In genomic region chr1:184941735-184942134, GRCh38 we compare ENCODE assay signal across 13 cellular contexts. TPM values are rescaled to one million over a fixed set of nuclear protein-coding genes. Genes with fewer than 3 reads are reported as not detected.
A peak's percentile ranks its signal among the peaks of the same experiment; 100 is the strongest.
DNase-seq lines count a peak whose midpoint lies in the region; ATAC-seq and TF ChIP-seq lines count a peak whose summit lies in the region.
"Had no signal": no experiment of that assay in that cellular context is flagged by ENCODE, and none has a peak within 500 bp of the region (broad histone marks: within the 10 kb centered on the region; RNA-seq: fewer than 3 reads in every experiment).

No MANE protein-coding gene starts in this region.

- H3K4me3 Mint-ChIP-seq in activated CD8-positive, alpha-beta T cell treated with anti-CD3 and anti-CD28 coated beads for 36 hours: no peak overlapping the region
- H3K4me3 Mint-ChIP-seq in activated CD8-positive, alpha-beta T cell treated with anti-CD3 and anti-CD28 coated beads, Interleukin-2, amount 10 ng/mL, durations not matched to agents 7 days and 5 days: no peak overlapping the region
- no peak overlapping the region for H3K4me3 Mint-ChIP-seq in effector memory CD8-positive, alpha-beta T cell
- H3K4me3 Mint-ChIP-seq: T-helper 1 cell treated with Interleukin-12 subunit alpha and Interleukin-12 subunit beta and Interleukin-4 antibody, amounts not matched to agents 30 μg/mL and 1 μg/mL, for 36 hours had no signal

- no peak for TF ChIP-seq POLR2A in lower leg skin (IDR thresholded peaks at IDR 0.05)

- 92 to 98% methylated on average over 3 of the region's 3 CpGs for WGBS in lower leg skin, 2 donors

- TF ChIP-seq CTCF in activated CD8-positive, alpha-beta T cell treated with anti-CD3 and anti-CD28 coated beads for 36 hours (IDR thresholded peaks at IDR 0.05): no peak
- no peak for TF ChIP-seq CTCF in lower leg skin (IDR thresholded peaks at IDR 0.05)

- no peak overlapping the region for H3K4me3 ChIP-seq in lower leg skin (ENCODE audit: low read depth, poor library complexity, severe bottlenecking)
- H3K4me3 ChIP-seq: right atrium auricular region had no signal

- intact Hi-C loops in activated CD8-positive, alpha-beta T cell treated with anti-CD3 and anti-CD28 coated beads for 36 hours (cut with micrococcal nuclease): no loop called here
- intact Hi-C loops in lower leg skin (cut with DNase I; ENCODE audit: low total_unique reads): loop anchor here (10.0 kb wide), 1 partner anchor 57 kb away; no protein-coding TSS in a partner anchor

- H3K9me3 Mint-ChIP-seq in activated CD8-positive, alpha-beta T cell treated with anti-CD3 and anti-CD28 coated beads for 36 hours: no peaks in the 10 kb centered on the region
- H3K9me3 Mint-ChIP-seq in activated CD8-positive, alpha-beta T cell treated with anti-CD3 and anti-CD28 coated beads, Interleukin-2, amount 10 ng/mL, durations not matched to agents 7 days and 5 days (ENCODE audit: insufficient read depth): no peaks in the 10 kb centered on the region
- H3K9me3 Mint-ChIP-seq in effector memory CD8-positive, alpha-beta T cell: no peaks in the 10 kb centered on the region
- H3K9me3 Mint-ChIP-seq: T-helper 1 cell treated with Interleukin-12 subunit alpha and Interleukin-12 subunit beta and Interleukin-4 antibody, amounts not matched to agents 30 μg/mL and 1 μg/mL, for 36 hours had no signal

- DNase-seq in activated CD8-positive, alpha-beta T cell treated with anti-CD3 and anti-CD28 coated beads for 36 hours: peak; percentile 45
- DNase-seq in activated CD8-positive, alpha-beta T cell treated with anti-CD3 and anti-CD28 coated beads, Interleukin-2, amount 10 ng/mL, durations not matched to agents 7 days and 5 days: no peak
- no peak for DNase-seq in effector memory CD8-positive, alpha-beta T cell
- DNase-seq in nucleus accumbens (lab: John Stamatoyannopoulos, UW): no peak
- no peak for DNase-seq in SW480 (ENCODE audit: low spot score)
- DNase-seq in lower leg skin (ENCODE audit: low spot score in 2 of 2): no peak
- DNase-seq: activated effector memory CD4-positive, alpha-beta T cell treated with Interleukin-2 at 50 U/mL for 16 hours; mesendoderm; MM.1S had no signal

- CTCF ChIA-PET in activated CD8-positive, alpha-beta T cell treated with anti-CD3 and anti-CD28 coated beads for 36 hours (lab: Charles Lee): interaction anchor here (1.0 to 2.1 kb wide), 2 partner anchors 41 to 136 kb away, joined by 4 to 10 read pairs; no protein-coding TSS in a partner anchor
- CTCF ChIA-PET in activated CD8-positive, alpha-beta T cell treated with anti-CD3 and anti-CD28 coated beads, Interleukin-2, amount 10 ng/mL, durations not matched to agents 7 days and 5 days (lab: Charles Lee): no interaction called here

- H3K4me1 Mint-ChIP-seq in activated CD8-positive, alpha-beta T cell treated with anti-CD3 and anti-CD28 coated beads for 36 hours (ENCODE audit: low read depth): peaks cover 25% of the 10 kb centered on the region
- H3K4me1 Mint-ChIP-seq in activated CD8-positive, alpha-beta T cell treated with anti-CD3 and anti-CD28 coated beads, Interleukin-2, amount 10 ng/mL, durations not matched to agents 7 days and 5 days (ENCODE audit: low read depth): peaks cover 7% of the 10 kb centered on the region
- H3K4me1 Mint-ChIP-seq in effector memory CD8-positive, alpha-beta T cell (ENCODE audit: low read depth in 2 of 2): peaks cover 23 to 74% of the 10 kb centered on the region in 2 donors

- peak; percentile 82 for ATAC-seq in activated CD8-positive, alpha-beta T cell treated with anti-CD3 and anti-CD28 coated beads for 36 hours
- no peak for ATAC-seq in activated CD8-positive, alpha-beta T cell treated with anti-CD3 and anti-CD28 coated beads, Interleukin-2, amount 10 ng/mL, durations not matched to agents 7 days and 5 days
- ATAC-seq in GM21367 (IDR thresholded peaks at IDR 0.05; ENCODE audit: unreplicated experiment) (peak; percentile 42), HG03095 (IDR thresholded peaks at IDR 0.05; ENCODE audit: unreplicated experiment) (peak; percentile 49)
- ATAC-seq in effector memory CD8-positive, alpha-beta T cell (replicated peaks): no peak

- H3K27me3 Mint-ChIP-seq in activated CD8-positive, alpha-beta T cell treated with anti-CD3 and anti-CD28 coated beads for 36 hours: peaks cover 2% of the 10 kb centered on the region
- H3K27me3 Mint-ChIP-seq in activated CD8-positive, alpha-beta T cell treated with anti-CD3 and anti-CD28 coated beads, Interleukin-2, amount 10 ng/mL, durations not matched to agents 7 days and 5 days (ENCODE audit: low read depth): no peaks in the 10 kb centered on the region
- no peaks in the 10 kb centered on the region for H3K27me3 Mint-ChIP-seq in effector memory CD8-positive, alpha-beta T cell

- POLR2A ChIA-PET in activated CD8-positive, alpha-beta T cell treated with anti-CD3 and anti-CD28 coated beads for 36 hours (lab: Charles Lee): interaction anchor here (1.0 to 1.1 kb wide), 2 partner anchors 9 to 135 kb away, joined by 3 to 4 read pairs; no protein-coding TSS in a partner anchor
- POLR2A ChIA-PET in activated CD8-positive, alpha-beta T cell treated with anti-CD3 and anti-CD28 coated beads, Interleukin-2, amount 10 ng/mL, durations not matched to agents 7 days and 5 days (lab: Charles Lee): no interaction called here

- H3K27ac Mint-ChIP-seq in activated CD8-positive, alpha-beta T cell treated with anti-CD3 and anti-CD28 coated beads for 36 hours: no peak overlapping the region
- no peak overlapping the region for H3K27ac Mint-ChIP-seq in activated CD8-positive, alpha-beta T cell treated with anti-CD3 and anti-CD28 coated beads, Interleukin-2, amount 10 ng/mL, durations not matched to agents 7 days and 5 days
- peak overlapping the region; percentile 27 to 74 for H3K27ac Mint-ChIP-seq in effector memory CD8-positive, alpha-beta T cell
- H3K27ac Mint-ChIP-seq: T-helper 1 cell treated with Interleukin-12 subunit alpha and Interleukin-12 subunit beta and Interleukin-4 antibody, amounts not matched to agents 30 μg/mL and 1 μg/mL, for 36 hours had no signal

- peaks cover 4% of the 10 kb centered on the region for H3K36me3 Mint-ChIP-seq in activated CD8-positive, alpha-beta T cell treated with anti-CD3 and anti-CD28 coated beads for 36 hours (ENCODE audit: low read depth)
- H3K36me3 Mint-ChIP-seq in activated CD8-positive, alpha-beta T cell treated with anti-CD3 and anti-CD28 coated beads, Interleukin-2, amount 10 ng/mL, durations not matched to agents 7 days and 5 days (ENCODE audit: low read depth): peaks cover 9% of the 10 kb centered on the region
- H3K36me3 Mint-ChIP-seq in effector memory CD8-positive, alpha-beta T cell (ENCODE audit: insufficient read depth): peaks cover 4% of the 10 kb centered on the region

RNA-seq across cellular contexts. Expression of gene NIBAN1, which starts 32.6 kb away (rescaled TPM):
- 10 to 100 TPM; 10.1 to 11.0 TPM for total RNA-seq in activated CD8-positive, alpha-beta T cell treated with anti-CD3 and anti-CD28 coated beads for 36 hours
- total RNA-seq in activated CD8-positive, alpha-beta T cell treated with anti-CD3 and anti-CD28 coated beads, Interleukin-2, amount 10 ng/mL, durations not matched to agents 7 days and 5 days: 10 to 100 TPM; 28.6 to 28.7 TPM
- 10 to 100 TPM in 3 of 4 donors, 1 to 10 TPM in 1; 8.2 to 27.9 (median 13.6) TPM for total RNA-seq in lower leg skin

Comparison
In these comparisons a context has a peak if more than half of its experiments do, and no peak if none do; other contexts are left out.
1. ATAC-seq: peak in activated CD8-positive, alpha-beta T cell treated with anti-CD3 and anti-CD28 coated beads for 36 hours (single experiment), GM21367 (single experiment) and HG03095 (single experiment); none in activated CD8-positive, alpha-beta T cell treated with anti-CD3 and anti-CD28 coated beads, Interleukin-2, amount 10 ng/mL, durations not matched to agents 7 days and 5 days (single experiment) and effector memory CD8-positive, alpha-beta T cell (single experiment).
2. H3K27ac Mint-ChIP-seq: peak in effector memory CD8-positive, alpha-beta T cell (2 of 2); none in activated CD8-positive, alpha-beta T cell treated with anti-CD3 and anti-CD28 coated beads for 36 hours (single experiment) and activated CD8-positive, alpha-beta T cell treated with anti-CD3 and anti-CD28 coated beads, Interleukin-2, amount 10 ng/mL, durations not matched to agents 7 days and 5 days (single experiment).